Comparison of ENCODE assay signal across 1 cellular context in genomic region chr13:28582225-28582891, GRCh38.
TF ChIP-seq lines count a peak whose summit lies in the region.

No MANE protein-coding gene starts in this region.

TF ChIP-seq in K562, 482 proteins besides CTCF, POLR2A, EP300 and RAD21 (continued from another document):
- TF ChIP-seq GTF2F1 (IDR thresholded peaks at IDR 0.05; ENCODE audit: low read depth, low read length) (no peak), CEBPG (CRISPR knock-in tag; IDR thresholded peaks at IDR 0.05) (no peak), CEBPG (tag; conservative IDR thresholded peaks at IDR 0.05 in 1 of 2, IDR thresholded peaks at IDR 0.05 in 1 of 2) (0 out of 4 replicates have a peak, but pooled peaks of 1 of the 2 experiments have one; percentile 18), CLOCK (CRISPR knock-in tag; IDR thresholded peaks at IDR 0.05; ENCODE audit: borderline replicate concordance) (no peak), SIRT6 (IDR thresholded peaks at IDR 0.05; ENCODE audit: low read depth, low read length) (no peak)
- TF ChIP-seq, protein P1, sequence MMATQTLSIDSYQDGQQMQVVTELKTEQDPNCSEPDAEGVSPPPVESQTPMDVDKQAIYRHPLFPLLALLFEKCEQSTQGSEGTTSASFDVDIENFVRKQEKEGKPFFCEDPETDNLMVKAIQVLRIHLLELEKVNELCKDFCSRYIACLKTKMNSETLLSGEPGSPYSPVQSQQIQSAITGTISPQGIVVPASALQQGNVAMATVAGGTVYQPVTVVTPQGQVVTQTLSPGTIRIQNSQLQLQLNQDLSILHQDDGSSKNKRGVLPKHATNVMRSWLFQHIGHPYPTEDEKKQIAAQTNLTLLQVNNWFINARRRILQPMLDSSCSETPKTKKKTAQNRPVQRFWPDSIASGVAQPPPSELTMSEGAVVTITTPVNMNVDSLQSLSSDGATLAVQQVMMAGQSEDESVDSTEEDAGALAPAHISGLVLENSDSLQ (IDR thresholded peaks at IDR 0.05): peak; percentile 54
